Comparison of ENCODE assay signal across 22 cellular contexts in genomic region chr2:168316073-168316440, GRCh38.
A peak's percentile ranks its signal among the peaks of the same experiment; 100 is the strongest.
DNase-seq lines count a peak whose midpoint lies in the region; ATAC-seq and TF ChIP-seq lines count a peak whose summit lies in the region.
"Had no signal": no experiment of that assay in that cellular context is flagged by ENCODE, and none has a peak within 500 bp of the region (broad histone marks: within the 10 kb centered on the region; RNA-seq: fewer than 3 reads in every experiment).

No MANE protein-coding gene starts in this region.

- no peaks in the 10 kb centered on the region for H3K27me3 Mint-ChIP-seq in chondrocyte (ENCODE audit: low read depth)
- H3K27me3 Mint-ChIP-seq: naive thymus-derived CD4-positive, alpha-beta T cell had no signal

- peaks cover 2% of the 10 kb centered on the region for H3K4me1 ChIP-seq in right cardiac atrium (ENCODE audit: control insufficient read depth, insufficient read depth, low read length)
- H3K4me1 ChIP-seq: adrenal gland, upper lobe of right lung had no signal

- H3K36me3 Mint-ChIP-seq in chondrocyte (ENCODE audit: low read depth), result no peaks in the 10 kb centered on the region
- H3K36me3 Mint-ChIP-seq: CD14-positive monocyte; naive thymus-derived CD4-positive, alpha-beta T cell had no signal

- ATAC-seq in Right ventricle myocardium superior (ENCODE audit: poor library complexity) (peak; percentile 59), right cardiac atrium (peak; percentile 44 to 66), HG02610 (IDR thresholded peaks at IDR 0.05; ENCODE audit: unreplicated experiment) (no peak), HG03439 (IDR thresholded peaks at IDR 0.05; ENCODE audit: unreplicated experiment) (no peak)
- ATAC-seq: activated CD8-positive, alpha-beta T cell treated with anti-CD3 and anti-CD28 coated beads, Interleukin-2, amount 10 ng/mL, durations not matched to agents 7 days and 5 days; K562; naive thymus-derived CD4-positive, alpha-beta T cell; sciatic nerve; upper lobe of right lung had no signal

- intact Hi-C loops in Right ventricle myocardium superior (cut with DNase I), result no loop called here
- intact Hi-C loops in cardiac septum (cut with DNase I), result no loop called here
- intact Hi-C loops in right cardiac atrium (cut with DNase I), result loop anchor here in 1 of 4 donors (10.0 kb wide), 1 partner anchor 161 kb away; no protein-coding TSS in a partner anchor

- peak overlapping the region; percentile 81 for H3K27ac Mint-ChIP-seq in chondrocyte (ENCODE audit: unreplicated experiment)
- H3K27ac Mint-ChIP-seq: activated CD8-positive, alpha-beta T cell treated with anti-CD3 and anti-CD28 coated beads, Interleukin-2, amount 10 ng/mL, durations not matched to agents 7 days and 5 days; H9; naive thymus-derived CD4-positive, alpha-beta T cell had no signal

- no peak for TF ChIP-seq CTCF in chondrocyte (IDR thresholded peaks at IDR 0.05)

- H3K4me3 ChIP-seq in right cardiac atrium (ENCODE audit: low read length), result no peak overlapping the region
- H3K4me3 ChIP-seq: adrenal gland, cardiac muscle cell, K562, upper lobe of right lung had no signal

- H3K27ac ChIP-seq in right cardiac atrium (ENCODE audit: low read length), result peak overlapping the region; percentile 17
- H3K27ac ChIP-seq: adrenal gland, cardiac muscle cell, upper lobe of right lung had no signal

- H3K9me3 Mint-ChIP-seq in chondrocyte (ENCODE audit: low read depth), result peaks cover 7% of the 10 kb centered on the region

- DNase-seq in Right ventricle myocardium superior (no peak), cardiac septum (ENCODE audit: low spot score) (no peak), chondrocyte (ENCODE audit: low spot score) (no peak), right cardiac atrium (no peak)
- DNase-seq in activated CD4-positive, alpha-beta T cell treated with anti-CD3 and anti-CD28 coated beads for 48 hours, result no peak
- DNase-seq in activated CD4-positive, alpha-beta T cell treated with anti-CD3 and anti-CD28 coated beads, Interleukin-2, amount 50 U/mL, for 48 hours, result no peak
- DNase-seq: activated CD8-positive, alpha-beta T cell treated with anti-CD3 and anti-CD28 coated beads, Interleukin-2, amount 10 ng/mL, durations not matched to agents 7 days and 5 days; activated gamma-delta T cell; adrenal gland; foreskin melanocyte; H9; naive thymus-derived CD4-positive, alpha-beta T cell; NCI-H2171; NCI-H69; occipital lobe; upper lobe of right lung had no signal

- H3K4me3 Mint-ChIP-seq in chondrocyte (ENCODE audit: unreplicated experiment), result no peak overlapping the region
- H3K4me3 Mint-ChIP-seq: activated CD8-positive, alpha-beta T cell treated with anti-CD3 and anti-CD28 coated beads, Interleukin-2, amount 10 ng/mL, durations not matched to agents 7 days and 5 days; CD14-positive monocyte; H9; naive thymus-derived CD4-positive, alpha-beta T cell had no signal

- H3K4me1 Mint-ChIP-seq in chondrocyte (ENCODE audit: low read depth), result peaks cover 52% of the 10 kb centered on the region
- H3K4me1 Mint-ChIP-seq: CD14-positive monocyte; naive thymus-derived CD4-positive, alpha-beta T cell had no signal

- no peaks in the 10 kb centered on the region for H3K27me3 ChIP-seq in right cardiac atrium (ENCODE audit: control insufficient read depth, insufficient read depth)
- H3K27me3 ChIP-seq: adrenal gland, cardiac muscle cell, upper lobe of right lung had no signal

- H3K9me3 ChIP-seq in right cardiac atrium (ENCODE audit: control insufficient read depth, low read length), result no peaks in the 10 kb centered on the region
- H3K9me3 ChIP-seq: adrenal gland, upper lobe of right lung had no signal

Comparison
In these comparisons a context has a peak if more than half of its experiments do, and no peak if none do; other contexts are left out.
1. ATAC-seq: peak in Right ventricle myocardium superior (single experiment) and right cardiac atrium (2 of 2); none in HG02610 (single experiment) and HG03439 (single experiment).